In the genomic region with DNA sequence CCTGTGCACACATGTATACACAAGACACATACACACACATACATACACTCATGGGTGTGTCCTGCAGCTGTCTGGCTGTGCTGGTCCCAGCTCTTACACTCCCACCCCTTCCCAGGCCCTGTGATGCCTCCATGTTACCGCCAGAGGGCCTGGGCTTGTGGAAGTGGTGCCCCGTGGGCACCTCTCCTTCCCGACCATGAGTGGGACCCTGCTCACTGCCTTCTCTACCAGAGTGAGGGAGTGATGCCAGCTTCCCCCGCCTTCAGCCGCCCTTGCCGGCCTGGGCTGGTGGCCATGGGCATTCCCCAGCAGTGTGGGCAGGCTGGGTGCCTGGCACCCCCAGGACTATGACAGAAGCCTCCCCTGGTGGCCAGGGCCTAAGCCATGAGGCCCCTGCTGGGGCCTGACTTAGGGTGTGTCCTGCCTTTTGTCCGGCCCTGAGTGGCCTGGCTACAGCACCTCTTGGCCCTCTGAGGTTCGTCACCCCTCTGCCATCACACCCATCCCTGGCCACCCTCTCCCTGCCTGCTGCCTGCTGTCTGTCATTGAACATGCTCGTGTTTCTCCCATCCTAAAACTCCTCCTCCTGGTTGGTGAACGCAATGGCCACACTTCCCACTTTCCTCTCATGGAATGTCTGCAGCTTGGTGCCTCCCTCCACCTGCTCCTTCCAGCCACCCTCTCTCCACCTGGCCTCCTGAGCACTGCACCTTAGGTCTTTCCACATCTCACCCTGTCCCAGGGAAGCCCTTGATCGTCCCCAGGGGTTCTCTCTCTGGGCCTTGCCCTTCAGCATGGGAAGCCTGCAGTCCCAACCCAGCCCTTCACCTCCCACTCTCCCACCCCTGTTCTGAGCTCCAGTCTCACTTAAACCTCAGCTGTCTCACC, we compare ENCODE assay signal across 8 cellular contexts. TPM values are rescaled to one million over a fixed set of nuclear protein-coding genes. Genes with fewer than 3 reads are reported as not detected.
DNase-seq lines count a peak whose midpoint lies in the region; ATAC-seq and TF ChIP-seq lines count a peak whose summit lies in the region.

No MANE protein-coding gene starts in this region.

- no peaks in the 10 kb centered on the region for H3K36me3 ChIP-seq in breast epithelium

- CTCF ChIA-PET in MCF 10A (lab: Yijun Ruan, JAX): interaction anchor here (0.6 to 8.9 kb wide), 14 partner anchors 8 to 1387 kb away, joined by 3 to 362 read pairs (median 4); no protein-coding TSS in a partner anchor
- CTCF ChIA-PET in activated CD4-positive, alpha-beta memory T cell treated with anti-CD3 and anti-CD28 coated beads, Interleukin-2, amount 10 ng/mL, durations not matched to agents 7 days and 5 days (lab: Charles Lee): interaction anchor here (1.0 to 10.6 kb wide), 6 partner anchors 9 to 157 kb away, joined by 3 to 417 read pairs (median 12); a partner anchor contains a TSS

- no peak overlapping the region for H3K4me3 Mint-ChIP-seq in MCF 10A (ENCODE audit: unreplicated experiment)
- no peak overlapping the region for H3K4me3 Mint-ChIP-seq in activated CD4-positive, alpha-beta memory T cell treated with anti-CD3 and anti-CD28 coated beads, Interleukin-2, amount 10 ng/mL, durations not matched to agents 7 days and 5 days

- POLR2A ChIA-PET in MCF 10A (lab: Yijun Ruan, JAX): interaction anchor here (1.2 to 2.2 kb wide), 2 partner anchors 15 to 154 kb away, joined by 3 to 12 read pairs; a partner anchor contains a TSS
- POLR2A ChIA-PET in activated CD4-positive, alpha-beta memory T cell treated with anti-CD3 and anti-CD28 coated beads, Interleukin-2, amount 10 ng/mL, durations not matched to agents 7 days and 5 days (lab: Charles Lee): interaction anchor here (0.7 to 1.7 kb wide), 2 partner anchors 153 to 157 kb away, joined by 3 to 8 read pairs; no protein-coding TSS in a partner anchor

- no peak for ATAC-seq in GM19452 (IDR thresholded peaks at IDR 0.05; ENCODE audit: unreplicated experiment)

- H3K4me1 Mint-ChIP-seq in MCF 10A (ENCODE audit: insufficient read depth, unreplicated experiment): peaks cover 14% of the 10 kb centered on the region
- H3K4me1 Mint-ChIP-seq in activated CD4-positive, alpha-beta memory T cell treated with anti-CD3 and anti-CD28 coated beads, Interleukin-2, amount 10 ng/mL, durations not matched to agents 7 days and 5 days: peaks cover 19% of the 10 kb centered on the region

- H3K9me3 Mint-ChIP-seq in MCF 10A (ENCODE audit: unreplicated experiment): no peaks in the 10 kb centered on the region
- no peaks in the 10 kb centered on the region for H3K9me3 Mint-ChIP-seq in activated CD4-positive, alpha-beta memory T cell treated with anti-CD3 and anti-CD28 coated beads, Interleukin-2, amount 10 ng/mL, durations not matched to agents 7 days and 5 days

- H3K27ac ChIP-seq in breast epithelium: no peak overlapping the region
- H3K27ac ChIP-seq in temporal lobe (ENCODE audit: low read depth, low read length): peak overlapping the region; percentile 96

- no peaks in the 10 kb centered on the region for H3K9me3 ChIP-seq in breast epithelium

- TF ChIP-seq POLR2A in breast epithelium (IDR thresholded peaks at IDR 0.05): no peak

- intact Hi-C loops in MCF 10A (cut with micrococcal nuclease) (loop anchor here (5.0 kb wide), 1 partner anchor 388 kb away; a partner anchor contains a TSS), breast epithelium (cut with DNase I; ENCODE audit: low total_unique reads) (no loop called here)

- TF ChIP-seq CTCF in MCF 10A (IDR thresholded peaks at IDR 0.05; ENCODE audit: unreplicated experiment): peak; percentile 38
- peak in 1 of 3 donors; percentile 24 for TF ChIP-seq CTCF in breast epithelium (IDR thresholded peaks at IDR 0.05)

- DNase-seq in MCF 10A (ENCODE audit: unreplicated experiment) (peak; percentile 23), breast epithelium (ENCODE audit: low spot score in 2 of 2) (no peak), hepatic stellate cell (ENCODE audit: low spot score) (peak; percentile 54), NCI-H2029 (lab: John Stamatoyannopoulos, UW) (no peak), NCI-H2081 treated with DMSO at 0.1 percent for 48 hours (lab: John Stamatoyannopoulos, UW) (no peak)
- peak; percentile 23 for DNase-seq in activated CD4-positive, alpha-beta memory T cell treated with anti-CD3 and anti-CD28 coated beads, Interleukin-2, amount 10 ng/mL, durations not matched to agents 7 days and 5 days

- no peak overlapping the region for H3K27ac Mint-ChIP-seq in MCF 10A (ENCODE audit: low read depth, unreplicated experiment)
- no peak overlapping the region for H3K27ac Mint-ChIP-seq in activated CD4-positive, alpha-beta memory T cell treated with anti-CD3 and anti-CD28 coated beads, Interleukin-2, amount 10 ng/mL, durations not matched to agents 7 days and 5 days

- no peaks in the 10 kb centered on the region for H3K27me3 ChIP-seq in breast epithelium

- no TSS peak for BruUV-seq in MCF 10A (replicated peaks; lab: Mats Ljungman, UMichigan)

- no peak overlapping the region for H3K4me3 ChIP-seq in breast epithelium

- H3K27me3 Mint-ChIP-seq in MCF 10A (ENCODE audit: insufficient read depth, unreplicated experiment): no peaks in the 10 kb centered on the region
- no peaks in the 10 kb centered on the region for H3K27me3 Mint-ChIP-seq in activated CD4-positive, alpha-beta memory T cell treated with anti-CD3 and anti-CD28 coated beads, Interleukin-2, amount 10 ng/mL, durations not matched to agents 7 days and 5 days

- peaks cover 0 to 6% of the 10 kb centered on the region in 2 donors for H3K4me1 ChIP-seq in breast epithelium

- no peaks in the 10 kb centered on the region for H3K36me3 Mint-ChIP-seq in MCF 10A (ENCODE audit: insufficient read depth, unreplicated experiment)
- H3K36me3 Mint-ChIP-seq in activated CD4-positive, alpha-beta memory T cell treated with anti-CD3 and anti-CD28 coated beads, Interleukin-2, amount 10 ng/mL, durations not matched to agents 7 days and 5 days (ENCODE audit: low read depth): no peaks in the 10 kb centered on the region

RNA-seq across cellular contexts. Expression of a gene that starts 14.6 kb away (rescaled TPM):
- total RNA-seq in MCF 10A (2022): 8.7 and 9.3 TPM in 2 replicates
- total RNA-seq in breast epithelium: 10 to 100 TPM; 14.2 to 21.7 (median 14.4) TPM
- total RNA-seq in activated CD4-positive, alpha-beta memory T cell treated with anti-CD3 and anti-CD28 coated beads, Interleukin-2, amount 10 ng/mL, durations not matched to agents 7 days and 5 days: 1 to 10 TPM; 2.0 to 3.6 TPM
- 13.5 TPM for total RNA-seq in temporal lobe

RNA-seq across cellular contexts. Expression of a gene that starts 54.2 kb away (rescaled TPM):
- not detected in 2 replicates for total RNA-seq in MCF 10A (2022)
- total RNA-seq in breast epithelium: 100 to 1,000 TPM in 1 of 3 donors, 10 to 100 TPM in 2; 43.5 to 663 (median 81.3) TPM
- total RNA-seq in activated CD4-positive, alpha-beta memory T cell treated with anti-CD3 and anti-CD28 coated beads, Interleukin-2, amount 10 ng/mL, durations not matched to agents 7 days and 5 days: not detected
- total RNA-seq in temporal lobe: 9.1 TPM

Comparison
In these comparisons a context has a peak if more than half of its experiments do, and no peak if none do; other contexts are left out.
1. DNase-seq: peak in MCF 10A (single experiment), activated CD4-positive, alpha-beta memory T cell treated with anti-CD3 and anti-CD28 coated beads, Interleukin-2, amount 10 ng/mL, durations not matched to agents 7 days and 5 days (single experiment) and hepatic stellate cell (single experiment); none in breast epithelium (0 of 2), NCI-H2029 (single experiment) and NCI-H2081 treated with DMSO at 0.1 percent for 48 hours (single experiment).